In genomic region chr6:80725156-80725930, GRCh38 we compare ENCODE assay signal across 23 cellular contexts.
A peak's percentile ranks its signal among the peaks of the same experiment; 100 is the strongest.
DNase-seq lines count a peak whose midpoint lies in the region; ATAC-seq, FAIRE-seq and TF ChIP-seq lines count a peak whose summit lies in the region.
"Had no signal": no experiment of that assay in that cellular context is flagged by ENCODE, and none has a peak within 500 bp of the region (broad histone marks: within the 10 kb centered on the region; RNA-seq: fewer than 3 reads in every experiment).

No MANE protein-coding gene starts in this region.

- 18% methylated on average over 5 of the region's 5 CpGs for WGBS in GM12878 (ENCODE audit: insufficient coverage, insufficient replicate concordance, low lambda C conversion rate, missing lambda C conversion rate)

- H3K4me1 Mint-ChIP-seq in nephron progenitor cell (no peaks in the 10 kb centered on the region), progenitor cell of endocrine pancreas (ENCODE audit: low read depth) (peaks cover 7% of the 10 kb centered on the region)
- no peaks in the 10 kb centered on the region for H3K4me1 Mint-ChIP-seq in activated naive CD4-positive, alpha-beta T cell treated with anti-CD3 and anti-CD28 coated beads, Interleukin-2, amount 10 ng/mL, durations not matched to agents 7 days and 5 days
- H3K4me1 Mint-ChIP-seq: activated B cell treated with CpG ODN at 0.5 μM for 24 hours; stimulated activated naive B cell treated with anti-CD40 and anti-IgM and Interleukin-4, amounts not matched to agents 10 μg/mL and 1 μg/mL and 100 μg/mL, for 72 hours had no signal

- H3K9me3 Mint-ChIP-seq in nephron progenitor cell, result no peaks in the 10 kb centered on the region
- H3K9me3 Mint-ChIP-seq in activated naive CD4-positive, alpha-beta T cell treated with anti-CD3 and anti-CD28 coated beads, Interleukin-2, amount 10 ng/mL, durations not matched to agents 7 days and 5 days, result no peaks in the 10 kb centered on the region
- H3K9me3 Mint-ChIP-seq in progenitor cell of endocrine pancreas (ENCODE audit: low read depth), result no peaks in the 10 kb centered on the region
- H3K9me3 Mint-ChIP-seq: activated B cell treated with CpG ODN at 0.5 μM for 24 hours; activated T-helper 1 cell treated with anti-CD3 and anti-CD28 coated beads, Interleukin-12 subunit alpha, Interleukin-12 subunit beta, Interleukin-2, Interleukin-4 antibody, amounts not matched to agents 30 ng/mL and 10 ng/mL and 1 ng/mL, durations not matched to agents 14 hours and 24 hours and 36 hours; stimulated activated naive B cell treated with anti-CD40 and anti-IgM and Interleukin-4, amounts not matched to agents 10 μg/mL and 1 μg/mL and 100 μg/mL, for 72 hours had no signal

- in situ Hi-C loops in GM12878 (cut with MboI), result no loop called here

- SMC1A ChIA-PET in GM12878 (lab: Charles Lee; ENCODE audit: uncharacterized antibody, unreplicated experiment), result interaction anchor here (0.7 kb wide), 1 partner anchor 16 kb away, joined by 3 read pairs; no protein-coding TSS in a partner anchor

- POLR2A ChIA-PET in GM12878 (lab: Charles Lee), result no interaction called here

- no peak overlapping the region for H3K4me3 Mint-ChIP-seq in nephron progenitor cell
- H3K4me3 Mint-ChIP-seq in activated naive CD4-positive, alpha-beta T cell treated with anti-CD3 and anti-CD28 coated beads, Interleukin-2, amount 10 ng/mL, durations not matched to agents 7 days and 5 days, result no peak overlapping the region
- H3K4me3 Mint-ChIP-seq in progenitor cell of endocrine pancreas (ENCODE audit: low read depth), result no peak overlapping the region
- H3K4me3 Mint-ChIP-seq: activated B cell treated with CpG ODN at 0.5 μM for 24 hours; activated T-helper 1 cell treated with anti-CD3 and anti-CD28 coated beads, Interleukin-12 subunit alpha, Interleukin-12 subunit beta, Interleukin-2, Interleukin-4 antibody, amounts not matched to agents 30 ng/mL and 10 ng/mL and 1 ng/mL, durations not matched to agents 14 hours and 24 hours and 36 hours; stimulated activated naive B cell treated with anti-CD40 and anti-IgM and Interleukin-4, amounts not matched to agents 10 μg/mL and 1 μg/mL and 100 μg/mL, for 72 hours had no signal

- no peak for TF ChIP-seq POLR2A in GM12878 (IDR thresholded peaks at IDR 0.05; ENCODE audit: low read depth, low read length)

- no peak for ATAC-seq in GM12878
- no peak for ATAC-seq in Right ventricle myocardium inferior
- ATAC-seq: heart left ventricle; stimulated activated naive B cell treated with anti-CD40 and anti-IgM and Interleukin-4, amounts not matched to agents 10 μg/mL and 1 μg/mL and 100 μg/mL, for 72 hours had no signal

- H3K36me3 ChIP-seq in Loucy (ENCODE audit: insufficient read depth, low read length) (no peaks in the 10 kb centered on the region), GM12878 (ENCODE audit: control insufficient read depth in 2 of 2, insufficient read depth in 2 of 2, low read length in 1 of 2) (no peaks in the 10 kb centered on the region)
- H3K36me3 ChIP-seq: cardiac muscle cell, heart left ventricle, Peyer's patch, tibial nerve had no signal

- H2AFZ ChIP-seq in Loucy (ENCODE audit: low read length), result peak overlapping the region; percentile 50; the same call in 1 of the 2 replicates
- no peak overlapping the region for H2AFZ ChIP-seq in GM12878 (ENCODE audit: control insufficient read depth, low read depth, low read length)

- H4K20me1 ChIP-seq in Loucy (ENCODE audit: insufficient read depth, low read length, poor library complexity, severe bottlenecking), result no peaks in the 10 kb centered on the region
- H4K20me1 ChIP-seq in GM12878 (ENCODE audit: control insufficient read depth, insufficient read depth), result no peaks in the 10 kb centered on the region

- H3K79me2 ChIP-seq in Loucy (ENCODE audit: insufficient read depth, low read length) (no peaks in the 10 kb centered on the region), GM12878 (ENCODE audit: control insufficient read depth, insufficient read depth, low read length) (no peaks in the 10 kb centered on the region)

- no peak for FAIRE-seq in GM12878 (lab: Jason Lieb, UNC)

- H3K27me3 ChIP-seq in Loucy (ENCODE audit: insufficient read depth, low read length, poor library complexity, severe bottlenecking) (no peaks in the 10 kb centered on the region), GM12878 (replicated peaks in 1 of 2; ENCODE audit: control insufficient read depth in 2 of 2, insufficient read depth in 2 of 2, low read length in 1 of 2) (no peaks in the 10 kb centered on the region)
- H3K27me3 ChIP-seq: cardiac muscle cell, heart left ventricle, Peyer's patch, tibial nerve had no signal

- H3K9ac ChIP-seq in Loucy (ENCODE audit: low read depth, low read length, poor library complexity, severe bottlenecking) (no peak overlapping the region), GM12878 (ENCODE audit: control insufficient read depth, insufficient read depth, low read length) (no peak overlapping the region)

- H3K27ac Mint-ChIP-seq in nephron progenitor cell (peak overlapping the region; percentile 91), progenitor cell of endocrine pancreas (no peak overlapping the region)
- no peak overlapping the region for H3K27ac Mint-ChIP-seq in activated naive CD4-positive, alpha-beta T cell treated with anti-CD3 and anti-CD28 coated beads, Interleukin-2, amount 10 ng/mL, durations not matched to agents 7 days and 5 days
- H3K27ac Mint-ChIP-seq: activated B cell treated with CpG ODN at 0.5 μM for 24 hours; activated T-helper 1 cell treated with anti-CD3 and anti-CD28 coated beads, Interleukin-12 subunit alpha, Interleukin-12 subunit beta, Interleukin-2, Interleukin-4 antibody, amounts not matched to agents 30 ng/mL and 10 ng/mL and 1 ng/mL, durations not matched to agents 14 hours and 24 hours and 36 hours; stimulated activated naive B cell treated with anti-CD40 and anti-IgM and Interleukin-4, amounts not matched to agents 10 μg/mL and 1 μg/mL and 100 μg/mL, for 72 hours had no signal

- H3K4me3 ChIP-seq in Loucy (ENCODE audit: low read length, poor library complexity, severe bottlenecking), result peak overlapping the region; percentile 34
- no peak overlapping the region for H3K4me3 ChIP-seq in GM12878
- H3K4me3 ChIP-seq: cardiac muscle cell, dorsolateral prefrontal cortex, heart left ventricle, Peyer's patch, tibial nerve had no signal

- H3K36me3 Mint-ChIP-seq in nephron progenitor cell (ENCODE audit: low read depth) (no peaks in the 10 kb centered on the region), progenitor cell of endocrine pancreas (ENCODE audit: insufficient read depth) (no peaks in the 10 kb centered on the region)
- H3K36me3 Mint-ChIP-seq in activated naive CD4-positive, alpha-beta T cell treated with anti-CD3 and anti-CD28 coated beads, Interleukin-2, amount 10 ng/mL, durations not matched to agents 7 days and 5 days, result no peaks in the 10 kb centered on the region
- H3K36me3 Mint-ChIP-seq: stimulated activated naive B cell treated with anti-CD40 and anti-IgM and Interleukin-4, amounts not matched to agents 10 μg/mL and 1 μg/mL and 100 μg/mL, for 72 hours had no signal

- no peak for TF ChIP-seq EP300 in GM12878 (IDR thresholded peaks at IDR 0.05; ENCODE audit: borderline replicate concordance in 1 of 2, control insufficient read depth in 1 of 2, low read depth in 2 of 2, low read length in 2 of 2)

- H3K9me2 ChIP-seq in Loucy (replicated peaks; ENCODE audit: low read depth, low read length), result no peaks in the 10 kb centered on the region

- H3K27ac ChIP-seq in GM12878 (ENCODE audit: control insufficient read depth, insufficient read depth), result no peak overlapping the region
- H3K27ac ChIP-seq: cardiac muscle cell, dorsolateral prefrontal cortex, heart left ventricle, Peyer's patch had no signal

- BruUV-seq in GM12878 (replicated peaks; lab: Mats Ljungman, UMichigan), result no TSS peak

- CTCF ChIA-PET in GM12878 (lab: Yijun Ruan, JAX), result interaction anchor here (1.0 kb wide), 2 partner anchors 17 to 38 kb away, joined by 3 to 4 read pairs; no protein-coding TSS in a partner anchor
- CTCF ChIA-PET in activated naive CD4-positive, alpha-beta T cell treated with anti-CD3 and anti-CD28 coated beads, Interleukin-2, amount 10 ng/mL, durations not matched to agents 7 days and 5 days (lab: Charles Lee), result no interaction called here

- H3F3A ChIP-seq in Loucy (ENCODE audit: low read depth), result no peaks in the 10 kb centered on the region

- H3K4me2 ChIP-seq in Loucy (ENCODE audit: low read depth, low read length, poor library complexity, severe bottlenecking) (peak overlapping the region; percentile 23), GM12878 (ENCODE audit: control insufficient read depth, insufficient read depth) (no peak overlapping the region)

- H3K9me3 ChIP-seq in Loucy (ENCODE audit: insufficient read depth, low read depth, low read length), result no peaks in the 10 kb centered on the region
- H3K9me3 ChIP-seq in GM12878 (replicated peaks; ENCODE audit: control insufficient read depth, insufficient read depth, low read length), result no peaks in the 10 kb centered on the region
- H3K9me3 ChIP-seq: Peyer's patch had no signal

- H3K27me3 Mint-ChIP-seq in nephron progenitor cell (ENCODE audit: low read depth, poor library complexity) (no peaks in the 10 kb centered on the region), progenitor cell of endocrine pancreas (no peaks in the 10 kb centered on the region)
- H3K27me3 Mint-ChIP-seq in activated naive CD4-positive, alpha-beta T cell treated with anti-CD3 and anti-CD28 coated beads, Interleukin-2, amount 10 ng/mL, durations not matched to agents 7 days and 5 days, result no peaks in the 10 kb centered on the region
- H3K27me3 Mint-ChIP-seq: activated B cell treated with CpG ODN at 0.5 μM for 24 hours; stimulated activated naive B cell treated with anti-CD40 and anti-IgM and Interleukin-4, amounts not matched to agents 10 μg/mL and 1 μg/mL and 100 μg/mL, for 72 hours had no signal

- peak; percentile 22 for DNase-seq in GM03348 (ENCODE audit: low spot score)
- no peak for DNase-seq in GM12878 (ENCODE audit: low read depth, low spot score)
- no peak for DNase-seq in nephron progenitor cell
- no peak for DNase-seq in activated naive CD4-positive, alpha-beta T cell treated with anti-CD3 and anti-CD28 coated beads, Interleukin-2, amount 10 ng/mL, durations not matched to agents 7 days and 5 days
- DNase-seq in Right ventricle myocardium inferior (ENCODE audit: missing footprints), result no peak
- no peak for DNase-seq in progenitor cell of endocrine pancreas (ENCODE audit: low spot score, unreplicated experiment)
- DNase-seq in AG08396 (ENCODE audit: low spot score), result no peak
- DNase-seq: activated B cell treated with CpG ODN at 0.5 μM for 24 hours; activated CD8-positive, alpha-beta memory T cell treated with anti-CD3 and anti-CD28 coated beads for 24 hours; DMS 273 treated with DMSO at 0.1 percent for 48 hours; dorsolateral prefrontal cortex; heart left ventricle; islet precursor cell; mammary epithelial cell; NCI-H1092; NCI-H748 treated with DMSO at 0.1 percent for 48 hours; Peyer's patch; stimulated activated naive B cell treated with anti-CD40 and anti-IgM and Interleukin-4, amounts not matched to agents 10 μg/mL and 1 μg/mL and 100 μg/mL, for 72 hours; T-helper 1 cell had no signal

- no peak for TF ChIP-seq CTCF in Loucy (conservative IDR thresholded peaks at IDR 0.05; ENCODE audit: low read length)
- no peak for TF ChIP-seq CTCF in GM12878 (IDR thresholded peaks at IDR 0.05 in 2 of 3, conservative IDR thresholded peaks at IDR 0.05 in 1 of 3; ENCODE audit: control insufficient read depth in 2 of 3, extremely low read depth in 1 of 3, insufficient read depth in 1 of 3, low read depth in 3 of 3, low read length in 3 of 3)
- no peak for TF ChIP-seq CTCF in nephron progenitor cell (IDR thresholded peaks at IDR 0.05)
- TF ChIP-seq CTCF in progenitor cell of endocrine pancreas (IDR thresholded peaks at IDR 0.05; ENCODE audit: unreplicated experiment), result no peak

- TF ChIP-seq RAD21 in GM12878 (IDR thresholded peaks at IDR 0.05; ENCODE audit: insufficient read depth, low read depth, low read length), result no peak

- H3K4me1 ChIP-seq in Loucy (ENCODE audit: insufficient read depth, low read length, poor library complexity, severe bottlenecking) (peaks cover 13% of the 10 kb centered on the region), GM12878 (ENCODE audit: control insufficient read depth, insufficient read depth, low read length) (no peaks in the 10 kb centered on the region)
- H3K4me1 ChIP-seq: heart left ventricle, Peyer's patch had no signal

- intact Hi-C loops in GM12878 (cut with micrococcal nuclease; ENCODE audit: unreplicated experiment), result no loop called here
- intact Hi-C loops in Right ventricle myocardium inferior (cut with DNase I), result loop anchor here (10.0 kb wide), 1 partner anchor 121 kb away; no protein-coding TSS in a partner anchor

- RAD21 ChIA-PET in GM12878 (lab: Charles Lee; ENCODE audit: unreplicated experiment), result no interaction called here
